In genomic region chr1:54287176-54287650, GRCh38 we compare ENCODE assay signal across 8 cellular contexts.
A peak's percentile ranks its signal among the peaks of the same experiment; 100 is the strongest.
DNase-seq lines count a peak whose midpoint lies in the region; ATAC-seq lines count a peak whose summit lies in the region.

No MANE protein-coding gene starts in this region.

- H3K23ac ChIP-seq in mesenchymal stem cell (ENCODE audit: low read length in 2 of 2), result no peak overlapping the region

- 34% methylated on average over 8 of the region's 8 CpGs for WGBS in mesenchymal stem cell

- peak overlapping the region in 1 of 2 experiments; percentile 16 for H3K4me3 ChIP-seq in mesenchymal stem cell (ENCODE audit: insufficient read depth in 1 of 2, low read depth in 1 of 2, low read length in 2 of 2)

- no peak overlapping the region for H2BK120ac ChIP-seq in mesenchymal stem cell (ENCODE audit: low read depth, low read length)

- H3K9ac ChIP-seq in mesenchymal stem cell (ENCODE audit: low read length), result peak overlapping the region; percentile 85

- H3K79me1 ChIP-seq in mesenchymal stem cell (replicated peaks; ENCODE audit: low read length, poor library complexity, severe bottlenecking), result peaks cover 46% of the 10 kb centered on the region

- peak overlapping the region in 1 of 2 experiments; percentile 1 for H3K14ac ChIP-seq in mesenchymal stem cell (ENCODE audit: low read length in 2 of 2)

- H2BK12ac ChIP-seq in mesenchymal stem cell (ENCODE audit: low read length in 2 of 2), result peak overlapping the region in 1 of 2 experiments; percentile 29

- H2BK15ac ChIP-seq in mesenchymal stem cell (ENCODE audit: low read depth, poor library complexity, severe bottlenecking), result no peak overlapping the region

- H4K91ac ChIP-seq in mesenchymal stem cell (ENCODE audit: low read length), result peak overlapping the region; percentile 12

- peak overlapping the region; percentile 36 for H3K4me3 Mint-ChIP-seq in central memory CD8-positive, alpha-beta T cell

- no peaks in the 10 kb centered on the region for H3K9me3 ChIP-seq in mesenchymal stem cell (ENCODE audit: control insufficient read depth, low read length)

- peak; percentile 70 for ATAC-seq in central memory CD8-positive, alpha-beta T cell (replicated peaks; ENCODE audit: extremely low read depth, poor library complexity, severe bottlenecking)

- no peak overlapping the region for H2AK5ac ChIP-seq in mesenchymal stem cell (ENCODE audit: low read length, severe bottlenecking)

- peaks cover 0 to 3% of the 10 kb centered on the region in 2 experiments for H3K36me3 ChIP-seq in mesenchymal stem cell (ENCODE audit: control insufficient read depth in 1 of 2, insufficient read depth in 2 of 2, low read depth in 1 of 2, low read length in 2 of 2)

- H3K27ac Mint-ChIP-seq in central memory CD8-positive, alpha-beta T cell (ENCODE audit: low read depth), result peak overlapping the region; percentile 71

- H3K27ac ChIP-seq in mesenchymal stem cell (ENCODE audit: low read length, poor library complexity, severe bottlenecking), result no peak overlapping the region

- no peaks in the 10 kb centered on the region for H3K9me3 Mint-ChIP-seq in central memory CD8-positive, alpha-beta T cell

- H3K4me2 ChIP-seq in mesenchymal stem cell (ENCODE audit: low read length, poor library complexity, severe bottlenecking), result no peak overlapping the region

- H4K8ac ChIP-seq in mesenchymal stem cell (ENCODE audit: low read length), result no peak overlapping the region

- H2BK5ac ChIP-seq in mesenchymal stem cell (ENCODE audit: low read depth, low read length, poor library complexity, severe bottlenecking), result no peak overlapping the region

- H3K27me3 ChIP-seq in mesenchymal stem cell (ENCODE audit: control insufficient read depth in 1 of 2, insufficient read depth in 1 of 2, low read length in 2 of 2), result no peaks in the 10 kb centered on the region

- peaks cover 77% of the 10 kb centered on the region for H3K4me1 Mint-ChIP-seq in central memory CD8-positive, alpha-beta T cell

- H3K27me3 Mint-ChIP-seq in central memory CD8-positive, alpha-beta T cell, result no peaks in the 10 kb centered on the region

- peak; percentile 39 for DNase-seq in DMS153 treated with DMSO at 0.1 percent for 48 hours (lab: John Stamatoyannopoulos, UW; ENCODE audit: unreplicated experiment)
- peak; percentile 64 for DNase-seq in KBM-7
- peak; percentile 39 for DNase-seq in activated CD4-positive, alpha-beta T cell treated with anti-CD3 and anti-CD28 coated beads for 1 hour
- DNase-seq in central memory CD8-positive, alpha-beta T cell (ENCODE audit: low spot score in 2 of 2), result peak in 1 of 2 donors; percentile 21
- peak; percentile 82 for DNase-seq in mesenchymal stem cell
- DNase-seq in stimulated activated CD8-positive, alpha-beta memory T cell treated with anti-CD3 and anti-CD28 coated beads, Interleukin-12 subunit alpha, Interleukin-12 subunit beta, amount 100 ng/mL, for 4 hours (ENCODE audit: low read depth), result peak; percentile 22
- no peak for DNase-seq in KG1 (lab: John Stamatoyannopoulos, UW)
- no peak for DNase-seq in effector CD4-positive, alpha-beta T cell

- peak overlapping the region in 1 of 2 experiments; percentile 50 for H3K4ac ChIP-seq in mesenchymal stem cell (ENCODE audit: low read depth in 1 of 2, low read length in 2 of 2)

- H3K4me1 ChIP-seq in mesenchymal stem cell (ENCODE audit: control insufficient read depth, insufficient read depth, low read depth, low read length), result peaks cover 17% of the 10 kb centered on the region

- H3K36me3 Mint-ChIP-seq in central memory CD8-positive, alpha-beta T cell (ENCODE audit: insufficient read depth), result no peaks in the 10 kb centered on the region

- H3K18ac ChIP-seq in mesenchymal stem cell (ENCODE audit: low read depth in 1 of 2, low read length in 2 of 2), result peak overlapping the region; percentile 8 to 73

- H2AFZ ChIP-seq in mesenchymal stem cell (ENCODE audit: low read depth, low read length), result no peak overlapping the region

- in situ Hi-C loops in KBM-7 (cut with MboI; ENCODE audit: low pct_unique_long_range_greater_than_20kb, low sequenced_read_pairs), result no loop called here

Comparison
In these comparisons a context has a peak if more than half of its experiments do, and no peak if none do; other contexts are left out.
1. DNase-seq: peak in DMS153 treated with DMSO at 0.1 percent for 48 hours (single experiment), KBM-7 (single experiment), activated CD4-positive, alpha-beta T cell treated with anti-CD3 and anti-CD28 coated beads for 1 hour (single experiment), mesenchymal stem cell (single experiment) and stimulated activated CD8-positive, alpha-beta memory T cell treated with anti-CD3 and anti-CD28 coated beads, Interleukin-12 subunit alpha, Interleukin-12 subunit beta, amount 100 ng/mL, for 4 hours (single experiment); none in KG1 (single experiment) and effector CD4-positive, alpha-beta T cell (single experiment).